In genomic region chr17:75695141-75695829, GRCh38 we compare ENCODE assay signal across 11 cellular contexts. TPM values are rescaled to one million over a fixed set of nuclear protein-coding genes. Genes with fewer than 3 reads are reported as not detected.
DNase-seq lines count a peak whose midpoint lies in the region; ATAC-seq, FAIRE-seq and TF ChIP-seq lines count a peak whose summit lies in the region.
"Had no signal": no experiment of that assay in that cellular context is flagged by ENCODE, and none has a peak within 500 bp of the region (broad histone marks: within the 10 kb centered on the region; RNA-seq: fewer than 3 reads in every experiment).

No MANE protein-coding gene starts in this region.

- H3K27ac ChIP-seq in foreskin keratinocyte (peak overlapping the region; percentile 71), skin epidermis (peak overlapping the region in 20 of 21 experiments; percentile 26 to 91 (median 82)), adrenal gland (peak overlapping the region in 1 of 5 donors; percentile 68)

- H3K9me3 ChIP-seq in adrenal gland (replicated peaks in 1 of 3) = no peaks in the 10 kb centered on the region

- TF ChIP-seq POLR2A in adrenal gland (IDR thresholded peaks at IDR 0.05) = no peak

- WGBS in adrenal gland, 4 donors = 67 to 75% (median 72%) methylated on average over 7 of the region's 7 CpGs

- no peaks in the 10 kb centered on the region for H3K27me3 ChIP-seq in foreskin keratinocyte
- H3K27me3 ChIP-seq in adrenal gland = no peaks in the 10 kb centered on the region

- FAIRE-seq in urothelium cell line (lab: Jason Lieb, UNC) = no peak
- FAIRE-seq: H1, kidney had no signal

- H3K36me3 ChIP-seq in adrenal gland (replicated peaks in 1 of 2) = peaks cover 0 to 9% of the 10 kb centered on the region in 2 donors

- TF ChIP-seq CTCF in foreskin keratinocyte (conservative IDR thresholded peaks at IDR 0.05) (no peak), adrenal gland (IDR thresholded peaks at IDR 0.05) (no peak)

- H3K4me1 ChIP-seq in foreskin keratinocyte = peaks cover 64% of the 10 kb centered on the region
- peaks cover 0 to 30% of the 10 kb centered on the region in 2 donors for H3K4me1 ChIP-seq in adrenal gland (replicated peaks in 1 of 2)

- ATAC-seq in foreskin keratinocyte (peak; percentile 49), GM19452 (IDR thresholded peaks at IDR 0.05; ENCODE audit: unreplicated experiment) (no peak)

- H3K4me3 ChIP-seq in skin epidermis (no peak overlapping the region), adrenal gland (no peak overlapping the region)

- DNase-seq in HCEC 1CT = peak; percentile 70
- peak; percentile 75 for DNase-seq in amniotic epithelial cell (ENCODE audit: low read depth)
- DNase-seq in foreskin keratinocyte = peak in 1 of 2 donors; percentile 92
- DNase-seq in urothelium cell line (ENCODE audit: low spot score) = no peak
- no peak for DNase-seq in adrenal gland
- DNase-seq in activated naive CD4-positive, alpha-beta T cell treated with Interleukin-2 at 50 U/mL for 16 hours = no peak
- DNase-seq: NCI-H526 had no signal

- intact Hi-C loops in adrenal gland (cut with DNase I) = no loop called here

RNA-seq across cellular contexts. Expression of gene ITGB4, which starts 26.0 kb away (rescaled TPM):
- total RNA-seq in foreskin keratinocyte = 956 and 1,415 TPM in 2 replicates
- 1,123 and 1,776 TPM in 2 replicates for polyA plus RNA-seq in foreskin keratinocyte
- total RNA-seq in adrenal gland = 1 to 10 TPM; 3.1 to 9.4 (median 6.9) TPM
- polyA plus RNA-seq in adrenal gland = 10 to 100 TPM in 2 of 3 donors, 1 to 10 TPM in 1; 1.0 to 12.5 (median 12.1) TPM

RNA-seq across cellular contexts. Expression of gene SAP30BP, which starts 28.1 kb away (rescaled TPM):
- 95.0 and 96.3 TPM in 2 replicates for total RNA-seq in foreskin keratinocyte
- 113 and 118 TPM in 2 replicates for polyA plus RNA-seq in foreskin keratinocyte
- 100 to 1,000 TPM in 1 of 8 donors, 10 to 100 TPM in 7; 45.3 to 100 (median 61.5) TPM for total RNA-seq in adrenal gland
- 100 to 1,000 TPM in 2 of 3 donors, 10 to 100 TPM in 1; 73.4 to 130 (median 121) TPM for polyA plus RNA-seq in adrenal gland

RNA-seq across cellular contexts. Expression of gene RECQL5, which starts 28.3 kb away (rescaled TPM):
- total RNA-seq in foreskin keratinocyte (26.3 and 27.4 TPM in 2 replicates), adrenal gland (10 to 100 TPM; 13.9 to 49.6 (median 32.9) TPM)
- polyA plus RNA-seq in foreskin keratinocyte (19.5 and 20.5 TPM in 2 replicates), adrenal gland (100 to 1,000 TPM in 1 of 3 donors, 10 to 100 TPM in 2; 11.2 to 188 (median 64.9) TPM)

Comparison
In these comparisons a context has a peak if more than half of its experiments do, and no peak if none do; other contexts are left out.
1. DNase-seq: peak in HCEC 1CT (single experiment) and amniotic epithelial cell (single experiment); none in urothelium cell line (single experiment), adrenal gland (0 of 7) and activated naive CD4-positive, alpha-beta T cell treated with Interleukin-2 at 50 U/mL for 16 hours (single experiment).
2. RNA of gene ITGB4, which starts 26.0 kb away (total RNA-seq): 956 to 1,415 TPM in foreskin keratinocyte; 3.1 to 9.4 TPM in adrenal gland; every median in the first group is over 10 times any median in the second.